Comparison of ENCODE assay signal across 18 cellular contexts in the genomic region with DNA sequence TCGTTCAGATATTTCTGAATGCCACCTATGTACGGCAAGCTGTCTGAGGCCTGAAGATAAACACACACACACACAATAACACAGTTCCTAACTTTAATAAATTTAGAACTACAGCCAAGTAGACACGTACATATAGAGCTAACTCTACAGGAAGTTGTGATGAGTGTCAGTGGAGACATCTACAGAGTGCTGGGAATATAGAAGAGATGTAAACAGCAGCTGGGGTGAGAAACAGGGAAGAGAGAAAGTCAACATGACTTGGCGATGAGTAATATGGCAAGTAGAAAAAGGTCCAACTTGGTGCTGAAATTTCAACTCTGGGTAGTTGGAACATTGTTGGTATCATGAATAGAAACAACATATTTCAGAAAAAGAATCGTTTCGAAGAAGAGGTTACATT.
"Had no signal": no experiment of that assay in that cellular context is flagged by ENCODE, and none has a peak within 500 bp of the region (broad histone marks: within the 10 kb centered on the region; RNA-seq: fewer than 3 reads in every experiment).

No MANE protein-coding gene starts in this region.

- FAIRE-seq: TTC549 had no signal

- H3K27me3 Mint-ChIP-seq: stimulated activated naive CD8-positive, alpha-beta T cell treated with anti-CD3 and anti-CD28 coated beads, Interleukin-15, amount 100 ng/mL, for 72 hours had no signal

- H3K27ac ChIP-seq: adrenal gland, body of pancreas, esophagus squamous epithelium, neural progenitor cell, ovary, testis had no signal

- H3K27me3 ChIP-seq: adrenal gland, body of pancreas, esophagus squamous epithelium, heart right ventricle, neural progenitor cell, ovary, testis had no signal

- H3K4me3 ChIP-seq: adrenal gland, body of pancreas, esophagus squamous epithelium, heart right ventricle, neural progenitor cell, ovary, testis had no signal

- H3K4me1 ChIP-seq: adrenal gland, body of pancreas, esophagus squamous epithelium, neural progenitor cell, testis had no signal

- H3K36me3 Mint-ChIP-seq: neural progenitor cell had no signal

- DNase-seq: activated CD4-positive, alpha-beta T cell treated with anti-CD3 and anti-CD28 coated beads, Interleukin-2, amount 50 U/mL, for 1 hour; activated CD4-positive, CD25-positive, alpha-beta regulatory T cell; activated naive CD4-positive, alpha-beta T cell treated with anti-CD3 and anti-CD28 coated beads, Interleukin-2, amount 50 U/mL, for 16 hours; activated T-cell treated with anti-CD3 and anti-CD28 coated beads, Interleukin-2, amount 50 U/mL, for 1 hour; adrenal gland; body of pancreas; esophagus squamous epithelium; foreskin melanocyte; heart right ventricle; islet precursor cell; left ventricle myocardium superior; ovary; stimulated activated CD4-positive, alpha-beta T cell treated with anti-CD3 and anti-CD28 coated beads, Interleukin-4, amount 100 ng/mL, for 1 hour; stimulated activated naive CD8-positive, alpha-beta T cell treated with anti-CD3 and anti-CD28 coated beads, Interleukin-15, amount 100 ng/mL, for 72 hours; T-helper 2 cell; testis had no signal

- H3K36me3 ChIP-seq: adrenal gland, esophagus squamous epithelium, neural progenitor cell, ovary had no signal

- H3K4me1 Mint-ChIP-seq: neural progenitor cell; stimulated activated naive CD8-positive, alpha-beta T cell treated with anti-CD3 and anti-CD28 coated beads, Interleukin-15, amount 100 ng/mL, for 72 hours had no signal

- H3K27ac Mint-ChIP-seq: neural progenitor cell; stimulated activated naive CD8-positive, alpha-beta T cell treated with anti-CD3 and anti-CD28 coated beads, Interleukin-15, amount 100 ng/mL, for 72 hours had no signal

- H3K9me3 Mint-ChIP-seq: neural progenitor cell had no signal

- H3K9me3 ChIP-seq: adrenal gland, body of pancreas, esophagus squamous epithelium, heart right ventricle, ovary, testis had no signal

- H3K4me3 Mint-ChIP-seq: neural progenitor cell; stimulated activated naive CD8-positive, alpha-beta T cell treated with anti-CD3 and anti-CD28 coated beads, Interleukin-15, amount 100 ng/mL, for 72 hours had no signal

- ATAC-seq: body of pancreas; heart right ventricle; left ventricle myocardium superior; stimulated activated naive CD8-positive, alpha-beta T cell treated with anti-CD3 and anti-CD28 coated beads, Interleukin-15, amount 100 ng/mL, for 72 hours had no signal
